8 cellular contexts compared by ENCODE assay signal in the genomic region with DNA sequence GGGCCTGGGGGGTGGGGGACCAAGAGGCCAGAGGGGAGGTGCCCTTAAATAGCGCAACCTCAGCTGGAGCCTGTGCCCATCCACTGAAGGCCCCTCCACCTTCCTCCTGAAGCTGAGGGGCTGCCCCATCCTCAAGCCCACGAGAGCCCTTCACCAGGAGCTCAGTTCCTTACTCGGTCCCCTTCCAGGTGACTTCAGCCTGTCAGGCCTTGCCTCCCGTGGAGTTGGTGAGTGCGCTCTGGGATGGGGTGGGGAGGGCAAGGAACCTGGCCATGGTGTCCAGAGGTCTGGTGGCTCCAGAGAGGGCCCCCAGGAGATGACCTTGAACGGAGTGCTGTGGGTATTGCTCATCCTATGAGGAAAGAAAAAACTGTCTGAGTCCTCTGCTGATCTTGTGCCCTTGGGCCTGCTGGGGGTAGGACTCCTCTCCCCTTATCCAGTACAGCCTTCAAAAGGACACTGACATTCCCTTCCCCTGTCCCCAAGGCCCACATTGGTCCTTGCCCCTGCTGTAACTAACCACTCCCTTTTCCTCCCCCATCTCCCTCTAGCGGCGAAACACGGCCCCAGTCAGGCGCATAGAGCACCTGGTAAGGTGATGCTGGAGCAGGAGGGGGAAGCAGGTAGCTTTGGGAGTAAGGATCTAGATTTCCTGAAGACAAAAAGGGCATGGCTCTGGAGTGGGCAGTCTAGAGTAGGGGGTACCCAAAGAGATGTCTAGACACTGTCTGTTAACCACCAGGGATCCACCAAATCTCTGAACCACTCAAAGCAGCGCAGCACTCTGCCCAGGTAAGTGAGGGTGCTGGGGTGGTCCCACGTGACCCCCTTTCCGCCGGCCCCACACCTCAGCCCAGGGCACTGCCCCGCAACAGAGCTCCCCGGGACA. TPM values are rescaled to one million over a fixed set of nuclear protein-coding genes. Genes with fewer than 3 reads are reported as not detected.
DNase-seq lines count a peak whose midpoint lies in the region; ATAC-seq and TF ChIP-seq lines count a peak whose summit lies in the region.

No MANE protein-coding gene starts in this region.

- peaks cover 32% of the 10 kb centered on the region for H3K4me1 ChIP-seq in colonic mucosa

- TF ChIP-seq CTCF in NB4 (IDR thresholded peaks at IDR 0.05; ENCODE audit: low read depth, low read length) (peak; percentile 91), colonic mucosa (IDR thresholded peaks at IDR 0.05) (peak; percentile 77)

- TF ChIP-seq POLR2A in NB4 (IDR thresholded peaks at IDR 0.05; ENCODE audit: extremely low read depth, insufficient read length), result no peak

- peak overlapping the region; percentile 64 to 91 for H3K9ac ChIP-seq in colonic mucosa (ENCODE audit: low read depth in 2 of 2, low read length in 2 of 2)

- H3K4me3 ChIP-seq in NB4 (ENCODE audit: low read depth, low read length), result no peak overlapping the region
- H3K4me3 ChIP-seq in colonic mucosa, result peak overlapping the region; percentile 58

- H3K27ac ChIP-seq in colonic mucosa, result peak overlapping the region; percentile 97

- no peaks in the 10 kb centered on the region for H3K36me3 ChIP-seq in colonic mucosa

- DNase-seq in ELR (ENCODE audit: low read depth) (peak; percentile 36), NB4 (ENCODE audit: low read depth) (peak; percentile 52), colonic mucosa (peak; percentile 94), left kidney (ENCODE audit: low read depth, low spot score) (peak; percentile 86), AG08396 (ENCODE audit: low spot score) (no peak)
- DNase-seq in activated CD4-positive, alpha-beta T cell treated with anti-CD3 and anti-CD28 coated beads for 1 hour, result peak; percentile 29
- DNase-seq in stimulated activated CD4-positive, alpha-beta T cell treated with anti-CD3 and anti-CD28 coated beads, Interleukin-2, amount 100 ng/mL, for 48 hours, result peak; percentile 33 to 39

- H3K9me3 ChIP-seq in colonic mucosa, result no peaks in the 10 kb centered on the region

- intact Hi-C loops in colonic mucosa (cut with DNase I), result no loop called here

- H3K27me3 ChIP-seq in colonic mucosa, result no peaks in the 10 kb centered on the region

- ATAC-seq in HG03442 (IDR thresholded peaks at IDR 0.05; ENCODE audit: unreplicated experiment), result no peak

RNA-seq across cellular contexts. Expression of gene TNS2, which starts 3.6 kb away (rescaled TPM):
- total RNA-seq in colonic mucosa, result 10 to 100 TPM; 26.0 to 27.1 TPM

RNA-seq across cellular contexts. Expression of gene SPRYD3, which starts 25.7 kb away (rescaled TPM):
- total RNA-seq in colonic mucosa, result 10 to 100 TPM; 32.5 to 35.0 TPM

RNA-seq across cellular contexts. Expression of gene IGFBP6, which starts 44.0 kb away (rescaled TPM):
- total RNA-seq in colonic mucosa, result 10 to 100 TPM in 1 of 2 donors, 1 to 10 TPM in 1; 7.2 to 14.6 TPM

RNA-seq across cellular contexts. Expression of gene EIF4B, which starts 47.2 kb away (rescaled TPM):
- 100 to 1,000 TPM; 398 to 455 TPM for total RNA-seq in colonic mucosa

RNA-seq across cellular contexts. Expression of gene SOAT2, which starts 49.8 kb away (rescaled TPM):
- under 1 TPM in 1 of 2 donors, not detected in 1; 0.12 TPM for total RNA-seq in colonic mucosa
